ENCODE assay signal across 17 cellular contexts in the genomic region with DNA sequence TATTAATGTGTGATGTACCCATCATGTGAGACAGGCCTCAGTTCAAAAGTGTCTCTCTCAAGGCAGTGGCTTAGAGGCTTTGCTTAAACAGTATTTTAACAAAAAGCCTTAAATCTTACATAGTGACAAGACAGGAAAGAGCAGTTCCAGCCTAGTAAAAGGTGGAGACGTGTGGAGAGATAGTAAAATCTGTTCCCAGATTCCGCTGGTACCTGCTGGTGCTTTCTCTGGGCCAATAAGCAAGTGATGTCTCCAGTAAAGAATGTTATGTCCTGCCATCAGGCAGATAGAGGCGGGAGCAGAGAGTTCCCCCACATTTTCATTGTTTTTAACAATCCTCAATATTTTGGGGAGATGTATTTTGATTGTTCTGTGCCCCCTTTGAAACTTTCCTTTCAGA.
DNase-seq lines count a peak whose midpoint lies in the region; FAIRE-seq and TF ChIP-seq lines count a peak whose summit lies in the region.
"Had no signal": no experiment of that assay in that cellular context is flagged by ENCODE, and none has a peak within 500 bp of the region (broad histone marks: within the 10 kb centered on the region; RNA-seq: fewer than 3 reads in every experiment).

No MANE protein-coding gene starts in this region.

- BruUV-seq in PC-9 (replicated peaks; lab: Mats Ljungman, UMichigan), result no TSS peak

- H3K9me2 ChIP-seq in hepatocyte (replicated peaks; ENCODE audit: insufficient read depth), result no peaks in the 10 kb centered on the region
- H3K9me2 ChIP-seq in PC-9 (ENCODE audit: insufficient read depth), result no peaks in the 10 kb centered on the region

- no peak overlapping the region for H3K4me2 ChIP-seq in hepatocyte
- no peak overlapping the region for H3K4me2 ChIP-seq in smooth muscle cell
- no peak overlapping the region for H3K4me2 ChIP-seq in PC-9

- H3K4me1 ChIP-seq in hepatocyte (ENCODE audit: insufficient read depth) (no peaks in the 10 kb centered on the region), smooth muscle cell (ENCODE audit: low read depth) (peaks cover 13% of the 10 kb centered on the region), PC-9 (replicated peaks; ENCODE audit: insufficient read depth) (no peaks in the 10 kb centered on the region)
- H3K4me1 ChIP-seq: HAP-1 had no signal

- H3K27ac ChIP-seq in hepatocyte (peak overlapping the region; percentile 60), substantia nigra (ENCODE audit: low read depth, low read length, poor library complexity, severe bottlenecking) (no peak overlapping the region), smooth muscle cell (ENCODE audit: low read depth) (no peak overlapping the region), PC-9 (no peak overlapping the region)
- H3K27ac ChIP-seq: HL-60 had no signal

- FAIRE-seq in H54 (lab: Jason Lieb, UNC), result peak; percentile 50
- FAIRE-seq: GM12878 had no signal

- POLR2A ChIA-PET in PC-9 (lab: Charles Lee; ENCODE audit: unreplicated experiment), result no interaction called here

- H3K27me3 ChIP-seq in hepatocyte (no peaks in the 10 kb centered on the region), smooth muscle cell (ENCODE audit: low read depth) (no peaks in the 10 kb centered on the region), PC-9 (ENCODE audit: insufficient read depth, low read depth) (no peaks in the 10 kb centered on the region)

- CTCF ChIA-PET in PC-9 (lab: Charles Lee), result interaction anchor here (0.6 kb wide), 1 partner anchor 226 kb away, joined by 5 read pairs; no protein-coding TSS in a partner anchor

- H3K4me3 ChIP-seq in hepatocyte (no peak overlapping the region), smooth muscle cell (no peak overlapping the region), PC-9 (no peak overlapping the region)
- H3K4me3 ChIP-seq: GM12878, HAP-1 had no signal

- H4K20me1 ChIP-seq in hepatocyte (ENCODE audit: insufficient read depth, poor library complexity, severe bottlenecking), result no peaks in the 10 kb centered on the region
- H4K20me1 ChIP-seq in smooth muscle cell (ENCODE audit: low read depth), result no peaks in the 10 kb centered on the region
- no peaks in the 10 kb centered on the region for H4K20me1 ChIP-seq in PC-9 (ENCODE audit: insufficient read depth)

- H3K27ac Mint-ChIP-seq in nephron, result peak overlapping the region in 2 of 3 experiments; percentile 11 to 12
- H3K27ac Mint-ChIP-seq: B cell; CD4-positive, alpha-beta T cell had no signal

- no peaks in the 10 kb centered on the region for H3K79me2 ChIP-seq in hepatocyte
- H3K79me2 ChIP-seq in smooth muscle cell (ENCODE audit: low read depth), result no peaks in the 10 kb centered on the region
- H3K79me2 ChIP-seq in PC-9 (ENCODE audit: low read depth), result no peaks in the 10 kb centered on the region

- DNase-seq in H54 (ENCODE audit: insufficient read length, low spot score), result no peak
- DNase-seq in hepatocyte (ENCODE audit: low spot score), result no peak
- DNase-seq in substantia nigra (lab: John Stamatoyannopoulos, UW), result no peak
- DNase-seq in smooth muscle cell (lab: John Stamatoyannopoulos, UW; ENCODE audit: unreplicated experiment), result no peak
- DNase-seq in PC-9, result no peak
- no peak for DNase-seq in activated T-cell treated with anti-CD3 and anti-CD28 coated beads for 4 hours
- DNase-seq: ACHN; C1 segment of cervical spinal cord; Calu3; CD4-positive, alpha-beta T cell; DMS 273 treated with DMSO at 0.1 percent for 48 hours; GOT3 had no signal

- H3K9me3 ChIP-seq in hepatocyte (ENCODE audit: low read depth), result no peaks in the 10 kb centered on the region
- H3K9me3 ChIP-seq in smooth muscle cell (replicated peaks; ENCODE audit: low read depth), result no peaks in the 10 kb centered on the region
- no peaks in the 10 kb centered on the region for H3K9me3 ChIP-seq in PC-9 (ENCODE audit: insufficient read depth, low read depth)
- H3K9me3 ChIP-seq: HAP-1 had no signal

- H3K27me3 Mint-ChIP-seq in nephron (ENCODE audit: low read depth), result no peaks in the 10 kb centered on the region
- H3K27me3 Mint-ChIP-seq: B cell; CD4-positive, alpha-beta T cell had no signal

- no peaks in the 10 kb centered on the region for H3K9me3 Mint-ChIP-seq in nephron
- H3K9me3 Mint-ChIP-seq: CD4-positive, alpha-beta T cell had no signal

- H3K36me3 Mint-ChIP-seq in nephron (ENCODE audit: low read depth), result peaks cover 37% of the 10 kb centered on the region

- H3K36me3 ChIP-seq in hepatocyte (replicated peaks; ENCODE audit: insufficient read depth, low read depth) (no peaks in the 10 kb centered on the region), smooth muscle cell (ENCODE audit: low read depth) (no peaks in the 10 kb centered on the region), PC-9 (ENCODE audit: low read depth) (no peaks in the 10 kb centered on the region)
- H3K36me3 ChIP-seq: HAP-1 had no signal

- TF ChIP-seq CTCF in hepatocyte (IDR thresholded peaks at IDR 0.05; ENCODE audit: poor library complexity) (no peak), nephron (IDR thresholded peaks at IDR 0.05; ENCODE audit: unreplicated experiment in 3 of 3) (no peak), smooth muscle cell (IDR thresholded peaks at IDR 0.05; ENCODE audit: borderline replicate concordance, insufficient read depth, poor library complexity, severe bottlenecking) (no peak), PC-9 (conservative IDR thresholded peaks at IDR 0.05) (no peak)

- intact Hi-C loops in PC-9 (cut with micrococcal nuclease; ENCODE audit: unreplicated experiment), result no loop called here

- H3K4me3 Mint-ChIP-seq in nephron, result no peak overlapping the region
- H3K4me3 Mint-ChIP-seq: B cell; CD4-positive, alpha-beta T cell had no signal

- WGBS in hepatocyte (ENCODE audit: low lambda C conversion rate, missing lambda C conversion rate), result 51% methylated on average over 3 of the region's 3 CpGs
- WGBS in smooth muscle cell (ENCODE audit: low lambda C conversion rate), result 72% methylated on average over 3 of the region's 3 CpGs

- no peak overlapping the region for H3K9ac ChIP-seq in smooth muscle cell (ENCODE audit: low read depth)

- TF ChIP-seq POLR2A in H54 (IDR thresholded peaks at IDR 0.05; ENCODE audit: low read depth, low read length), result no peak

- no peaks in the 10 kb centered on the region for H3F3A ChIP-seq in smooth muscle cell (ENCODE audit: low read depth)
- H3F3A ChIP-seq in PC-9 (ENCODE audit: insufficient read depth, low read depth), result no peaks in the 10 kb centered on the region

- peaks cover 4% of the 10 kb centered on the region for H3K4me1 Mint-ChIP-seq in nephron

- H2AFZ ChIP-seq in hepatocyte (no peak overlapping the region), smooth muscle cell (ENCODE audit: low read depth) (no peak overlapping the region), PC-9 (no peak overlapping the region)
